ENCODE assay signal across 17 cellular contexts in genomic region chr7:70812511-70812910, GRCh38.
A peak's percentile ranks its signal among the peaks of the same experiment; 100 is the strongest.
DNase-seq lines count a peak whose midpoint lies in the region; ATAC-seq and TF ChIP-seq lines count a peak whose summit lies in the region.
"Had no signal": no experiment of that assay in that cellular context is flagged by ENCODE, and none has a peak within 500 bp of the region (broad histone marks: within the 10 kb centered on the region; RNA-seq: fewer than 3 reads in every experiment).

No MANE protein-coding gene starts in this region.

- H4K20me1 ChIP-seq in H9 (ENCODE audit: control insufficient read depth, insufficient read depth, insufficient read length) = no peaks in the 10 kb centered on the region

- no peak overlapping the region for H3K14ac ChIP-seq in H9 (ENCODE audit: insufficient read depth, low read length)

- no peak for ATAC-seq in GM21619 (IDR thresholded peaks at IDR 0.05; ENCODE audit: unreplicated experiment)
- ATAC-seq in HG03460 (IDR thresholded peaks at IDR 0.05; ENCODE audit: unreplicated experiment) = no peak
- no peak for ATAC-seq in GM19395 (IDR thresholded peaks at IDR 0.05; ENCODE audit: unreplicated experiment)
- no peak for ATAC-seq in HG03045 (IDR thresholded peaks at IDR 0.05; ENCODE audit: unreplicated experiment)
- ATAC-seq: activated CD8-positive, alpha-beta T cell treated with anti-CD3 and anti-CD28 coated beads, Interleukin-2, amount 10 ng/mL, durations not matched to agents 7 days and 5 days; K562; mucosa of descending colon had no signal

- no peak overlapping the region for H2BK120ac ChIP-seq in H9 (ENCODE audit: low read depth, low read length, poor library complexity, severe bottlenecking)

- no peaks in the 10 kb centered on the region for H3K23me2 ChIP-seq in H9 (ENCODE audit: insufficient read length, low read depth, low read length, poor library complexity, severe bottlenecking)

- no peak overlapping the region for H3K27ac Mint-ChIP-seq in H9
- H3K27ac Mint-ChIP-seq: activated CD8-positive, alpha-beta T cell treated with anti-CD3 and anti-CD28 coated beads, Interleukin-2, amount 10 ng/mL, durations not matched to agents 7 days and 5 days; brain had no signal

- no peak overlapping the region for H4K8ac ChIP-seq in H9 (replicated peaks; ENCODE audit: insufficient read length, low read depth, low read length)

- no peak overlapping the region for H3K9ac ChIP-seq in H9 (ENCODE audit: extremely low read depth, insufficient read length, low read length)

- H3K56ac ChIP-seq in H9 (ENCODE audit: insufficient read length, low read depth, low read length) = no peak overlapping the region

- TF ChIP-seq CTCF in C4-2B (conservative IDR thresholded peaks at IDR 0.05) (peak; percentile 27), H9 (conservative IDR thresholded peaks at IDR 0.05) (peak; percentile 77), WERI-Rb-1 (IDR thresholded peaks at IDR 0.05; ENCODE audit: low read depth, low read length) (peak; percentile 31; the same call in 1 of the 2 replicates), kidney epithelial cell (IDR thresholded peaks at IDR 0.05; ENCODE audit: insufficient read depth, low read length, poor library complexity, severe bottlenecking) (peak; percentile 12)

- H3K9me3 ChIP-seq in H9 (ENCODE audit: control insufficient read depth, low read depth, low read length) (no peaks in the 10 kb centered on the region), WERI-Rb-1 (ENCODE audit: severe bottlenecking) (peaks cover 4% of the 10 kb centered on the region)
- H3K9me3 ChIP-seq: SJCRH30 had no signal

- H3K23ac ChIP-seq in H9 (ENCODE audit: insufficient read length, low read depth, low read length) = no peak overlapping the region

- H3K4me1 ChIP-seq in H9 (ENCODE audit: insufficient read depth, low read length) = no peaks in the 10 kb centered on the region
- H3K4me1 ChIP-seq: SJCRH30 had no signal

- H3K36me3 ChIP-seq in WERI-Rb-1 (no peaks in the 10 kb centered on the region), kidney epithelial cell (ENCODE audit: control insufficient read depth, insufficient read depth, low read length) (no peaks in the 10 kb centered on the region)
- H3K36me3 ChIP-seq: SJCRH30, thoracic aorta had no signal

- peaks cover 0 to 2% of the 10 kb centered on the region in 2 experiments; a peak in 2 of 5 replicates for H3K9me3 Mint-ChIP-seq in H9

- peaks cover 1% of the 10 kb centered on the region; the same call in 1 of the 2 replicates for H3K27me3 Mint-ChIP-seq in H9 (ENCODE audit: low read depth)

- no peak overlapping the region for H2BK15ac ChIP-seq in H9 (ENCODE audit: low read depth, low read length)

- H3K27me3 ChIP-seq in H9 (ENCODE audit: insufficient read depth, low read length) (no peaks in the 10 kb centered on the region), WERI-Rb-1 (ENCODE audit: insufficient read depth, low read depth, severe bottlenecking) (peaks cover 4% of the 10 kb centered on the region), kidney epithelial cell (ENCODE audit: control insufficient read depth, insufficient read depth, low read length) (no peaks in the 10 kb centered on the region)
- H3K27me3 ChIP-seq: SJCRH30 had no signal

- H2BK5ac ChIP-seq in H9 (ENCODE audit: insufficient read length, low read length) = no peak overlapping the region

- no peak overlapping the region for H2BK12ac ChIP-seq in H9 (ENCODE audit: insufficient read length, low read depth, low read length)

- DNase-seq in H9 = no peak
- DNase-seq in WERI-Rb-1 = no peak
- DNase-seq in kidney epithelial cell (ENCODE audit: low read depth) = no peak
- DNase-seq: activated CD8-positive, alpha-beta T cell treated with anti-CD3 and anti-CD28 coated beads, Interleukin-2, amount 10 ng/mL, durations not matched to agents 7 days and 5 days; DMS53; mucosa of descending colon; NCI-H146; NCI-H774; SJCRH30 had no signal

- H2AK5ac ChIP-seq in H9 (ENCODE audit: insufficient read length, low read length) = no peak overlapping the region

- no peaks in the 10 kb centered on the region for H3K36me3 Mint-ChIP-seq in H9 (ENCODE audit: insufficient read depth in 1 of 3, low read depth in 3 of 3)
- H3K36me3 Mint-ChIP-seq: brain had no signal

- no peaks in the 10 kb centered on the region for H3K79me2 ChIP-seq in H9 (ENCODE audit: insufficient read depth, low read length)

- no peak overlapping the region for H3K4me2 ChIP-seq in H9 (ENCODE audit: insufficient read depth, insufficient read length, low read length)

- H4K91ac ChIP-seq in H9 (ENCODE audit: insufficient read length, low read depth, low read length) = no peak overlapping the region

- no CpG with 5 or more reads among the region's 3 CpGs for WGBS in H9 (ENCODE audit: extremely low coverage, insufficient read length, low lambda C conversion rate)

- H3K27ac ChIP-seq in C4-2B (no peak overlapping the region), H9 (ENCODE audit: insufficient read length, low read depth, low read length) (no peak overlapping the region), WERI-Rb-1 (no peak overlapping the region)
- H3K27ac ChIP-seq: SJCRH30, thoracic aorta had no signal

- H2AFZ ChIP-seq in H9 (ENCODE audit: low read length) = no peak overlapping the region

- H3K4me3 Mint-ChIP-seq in H9 = no peak overlapping the region
- H3K4me3 Mint-ChIP-seq: activated CD8-positive, alpha-beta T cell treated with anti-CD3 and anti-CD28 coated beads, Interleukin-2, amount 10 ng/mL, durations not matched to agents 7 days and 5 days; brain had no signal

- no peak overlapping the region for H3K4ac ChIP-seq in H9 (ENCODE audit: low read depth, low read length)

- no peak overlapping the region for H2BK20ac ChIP-seq in H9 (ENCODE audit: low read depth, low read length, poor library complexity, severe bottlenecking)

- H3K4me1 Mint-ChIP-seq in H9 = peaks cover 4 to 6% of the 10 kb centered on the region in 2 experiments; a peak in 2 of 4 replicates
- H3K4me1 Mint-ChIP-seq: brain had no signal

- H3K18ac ChIP-seq in H9 (ENCODE audit: insufficient read length, low read depth, low read length) = no peak overlapping the region

- H3T11ph ChIP-seq in H9 (ENCODE audit: low read length) = no peak overlapping the region

- no peak overlapping the region for H4K5ac ChIP-seq in H9 (ENCODE audit: insufficient read length, low read depth, low read length)

- H3K4me3 ChIP-seq in WERI-Rb-1 (ENCODE audit: low read depth, low read length) (no peak overlapping the region), kidney epithelial cell (ENCODE audit: low read depth, low read length) (no peak overlapping the region)
- H3K4me3 ChIP-seq: K562, mucosa of descending colon, SJCRH30, thoracic aorta had no signal

- H3K79me1 ChIP-seq in H9 (ENCODE audit: insufficient read depth, low read depth, low read length, poor library complexity, severe bottlenecking) = no peaks in the 10 kb centered on the region

Comparison
In these comparisons a context has a peak if more than half of its experiments do, and no peak if none do; other contexts are left out.
1. CTCF ChIP-seq: peak in every context shown above with its lines; median percentile 77 in H9; 31 in WERI-Rb-1; 27 in C4-2B; 12 in kidney epithelial cell.